ENCODE assay signal across 15 cellular contexts in the genomic region with DNA sequence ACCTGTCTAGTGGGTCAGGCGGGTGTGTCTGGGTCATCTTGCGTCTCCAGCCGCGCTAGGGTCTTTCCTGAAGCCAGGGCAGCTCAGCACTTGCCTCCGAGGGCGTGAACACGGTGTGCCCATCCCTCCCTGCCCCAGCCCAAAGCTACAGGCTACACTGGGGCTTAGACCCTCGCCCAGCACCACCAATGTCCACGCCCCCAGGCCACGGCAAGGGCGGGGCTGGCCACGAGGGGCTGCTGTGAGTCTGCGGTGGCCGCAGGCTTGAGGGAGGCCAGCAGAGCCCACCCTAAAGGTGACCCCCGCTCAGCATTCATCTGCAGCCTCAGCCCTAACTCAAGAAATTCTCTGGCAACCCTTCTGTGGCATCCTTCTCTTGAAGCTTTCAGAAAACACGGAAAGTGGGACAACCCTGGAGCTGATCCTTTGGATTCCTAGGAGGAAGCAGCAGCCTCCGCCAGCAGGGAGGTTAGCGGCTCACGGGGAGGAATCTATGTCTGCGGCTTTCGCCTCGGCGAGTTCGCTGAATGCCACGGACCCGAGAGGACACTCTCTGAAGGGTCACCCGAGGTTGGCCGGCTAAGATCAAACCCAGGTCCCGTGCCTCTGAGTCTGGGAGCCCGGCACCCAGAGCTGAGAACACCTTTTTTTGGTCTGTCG. TPM values are rescaled to one million over a fixed set of nuclear protein-coding genes. Genes with fewer than 3 reads are reported as not detected.
DNase-seq lines count a peak whose midpoint lies in the region; ATAC-seq and TF ChIP-seq lines count a peak whose summit lies in the region.
"Had no signal": no experiment of that assay in that cellular context is flagged by ENCODE, and none has a peak within 500 bp of the region (broad histone marks: within the 10 kb centered on the region; RNA-seq: fewer than 3 reads in every experiment).

No MANE protein-coding gene starts in this region.

- no peak overlapping the region for H3K4me3 Mint-ChIP-seq in osteocyte (ENCODE audit: unreplicated experiment)
- H3K4me3 Mint-ChIP-seq in natural killer cell, result no peak overlapping the region

- H3K9me3 ChIP-seq in gastroesophageal sphincter (no peaks in the 10 kb centered on the region), transverse colon (no peaks in the 10 kb centered on the region)

- peak overlapping the region; percentile 50 for H3K27ac Mint-ChIP-seq in osteocyte (ENCODE audit: unreplicated experiment)
- peak overlapping the region in 1 of 2 donors; percentile 58 for H3K27ac Mint-ChIP-seq in natural killer cell

- no peaks in the 10 kb centered on the region for H3K27me3 Mint-ChIP-seq in osteocyte (ENCODE audit: unreplicated experiment)
- no peaks in the 10 kb centered on the region for H3K27me3 Mint-ChIP-seq in natural killer cell (ENCODE audit: low read depth in 2 of 2)

- TF ChIP-seq CTCF in gastroesophageal sphincter (IDR thresholded peaks at IDR 0.05) (no peak), osteocyte (IDR thresholded peaks at IDR 0.05) (no peak), transverse colon (IDR thresholded peaks at IDR 0.05) (no peak), natural killer cell (IDR thresholded peaks at IDR 0.05) (no peak)

- H3K4me1 ChIP-seq in gastroesophageal sphincter (peaks cover 0 to 73% (median 25%) of the 10 kb centered on the region in 3 donors), transverse colon (peaks cover 0 to 19% (median 3%) of the 10 kb centered on the region in 4 donors)

- TF ChIP-seq EP300 in gastroesophageal sphincter (IDR thresholded peaks at IDR 0.05) (no peak), transverse colon (IDR thresholded peaks at IDR 0.05; ENCODE audit: low read depth) (no peak)

- H3K27me3 ChIP-seq in gastroesophageal sphincter, result no peaks in the 10 kb centered on the region
- no peaks in the 10 kb centered on the region for H3K27me3 ChIP-seq in transverse colon

- H3K36me3 ChIP-seq in gastroesophageal sphincter, result peaks cover 0 to 16% of the 10 kb centered on the region in 2 donors
- peaks cover 0 to 6% (median 0%) of the 10 kb centered on the region in 4 donors for H3K36me3 ChIP-seq in transverse colon

- H3K36me3 Mint-ChIP-seq in osteocyte (ENCODE audit: unreplicated experiment) (peaks cover 11% of the 10 kb centered on the region), natural killer cell (no peaks in the 10 kb centered on the region)

- H3K27ac ChIP-seq in gastroesophageal sphincter (peak overlapping the region in 3 of 4 donors; percentile 72 to 74 (median 74)), transverse colon (peak overlapping the region in 3 of 4 donors; percentile 59 to 70 (median 63))

- DNase-seq in NCI-H2171 treated with DMSO at 0.1 percent for 48 hours (lab: John Stamatoyannopoulos, UW) (peak; percentile 24), NCI-H2171 (lab: John Stamatoyannopoulos, UW) (no peak), osteocyte (ENCODE audit: extremely low spot score, unreplicated experiment) (no peak), transverse colon (no peak), AG20443 (ENCODE audit: low spot score) (no peak), natural killer cell (no peak)
- DNase-seq: activated naive CD4-positive, alpha-beta T cell treated with anti-CD3 and anti-CD28 coated beads, Interleukin-2, amount 50 U/mL, for 16 hours; GF-D8; IMR-90; MM.1S; NCI-H1930 had no signal

- in situ Hi-C loops in transverse colon (cut with MboI; ENCODE audit: low pct_ligation_motif_present in 1 of 4, low pct_unique_long_range_greater_than_20kb in 1 of 4, low sequenced_read_pairs in 3 of 4), result no loop called here

- intact Hi-C loops in transverse colon (cut with DNase I; ENCODE audit: low total_unique reads), result no loop called here
- intact Hi-C loops in natural killer cell (cut with micrococcal nuclease), result no loop called here

- H3K4me3 ChIP-seq in gastroesophageal sphincter (no peak overlapping the region), transverse colon (no peak overlapping the region)
- H3K4me3 ChIP-seq: GM12878 had no signal

- ATAC-seq in gastroesophageal sphincter, result no peak
- ATAC-seq in HG03432 (IDR thresholded peaks at IDR 0.05; ENCODE audit: unreplicated experiment), result no peak
- ATAC-seq in natural killer cell, result no peak
- ATAC-seq: GM12878, HCT116 had no signal

- H3K4me1 Mint-ChIP-seq in osteocyte (ENCODE audit: unreplicated experiment) (peaks cover 37% of the 10 kb centered on the region), natural killer cell (peaks cover 14 to 45% of the 10 kb centered on the region in 2 donors)

- TF ChIP-seq POLR2A in gastroesophageal sphincter (IDR thresholded peaks at IDR 0.05), result no peak
- TF ChIP-seq POLR2A in transverse colon (IDR thresholded peaks at IDR 0.05), result no peak

- WGBS in gastroesophageal sphincter (ENCODE audit: low coverage in 1 of 2), 2 donors, result 100% methylated on average over 1 of the region's 31 CpGs; no CpG with 5 or more reads in 1 of the 2 donors
- WGBS in transverse colon (ENCODE audit: low coverage in 1 of 2), 2 donors, result 89 to 95% methylated on average over 4 to 24 of the region's 31 CpGs

- no peaks in the 10 kb centered on the region for H3K9me3 Mint-ChIP-seq in osteocyte (ENCODE audit: unreplicated experiment)
- H3K9me3 Mint-ChIP-seq in natural killer cell, result no peaks in the 10 kb centered on the region

RNA-seq across cellular contexts. Expression of gene TIMM22, which starts 41.7 kb away (rescaled TPM):
- total RNA-seq in gastroesophageal sphincter, result 10 to 100 TPM; 13.7 to 20.9 (median 16.0) TPM
- 12.6 and 12.8 TPM in 2 replicates for total RNA-seq in osteocyte
- total RNA-seq in transverse colon, result 10 to 100 TPM; 10.5 to 17.6 (median 12.1) TPM
- total RNA-seq in natural killer cell, result 10 to 100 TPM in 1 of 3 donors, 1 to 10 TPM in 2; 7.8 to 11.3 (median 8.9) TPM

RNA-seq across cellular contexts. Expression of gene NXN, which starts 59.0 kb away (rescaled TPM):
- total RNA-seq in gastroesophageal sphincter (100 to 1,000 TPM in 1 of 4 donors, 10 to 100 TPM in 3; 39.6 to 103 (median 59.1) TPM), osteocyte (123 and 131 TPM in 2 replicates), transverse colon (100 to 1,000 TPM in 1 of 4 donors, 10 to 100 TPM in 3; 10.6 to 222 (median 13.8) TPM), natural killer cell (under 1 TPM in 2 of 3 donors, not detected in 1; 0.14 to 0.55 TPM)

Comparison
In these comparisons a context has a peak if more than half of its experiments do, and no peak if none do; other contexts are left out.
1. RNA of gene NXN, which starts 59.0 kb away (total RNA-seq): 123 to 131 TPM in osteocyte, 39.6 to 103 TPM in gastroesophageal sphincter and 10.6 to 222 TPM in transverse colon; 0.14 to 0.55 TPM in natural killer cell; every median in the first group is over 4 times any median in the second.